Comparison of ENCODE assay signal across 1 cellular context in the genomic region with DNA sequence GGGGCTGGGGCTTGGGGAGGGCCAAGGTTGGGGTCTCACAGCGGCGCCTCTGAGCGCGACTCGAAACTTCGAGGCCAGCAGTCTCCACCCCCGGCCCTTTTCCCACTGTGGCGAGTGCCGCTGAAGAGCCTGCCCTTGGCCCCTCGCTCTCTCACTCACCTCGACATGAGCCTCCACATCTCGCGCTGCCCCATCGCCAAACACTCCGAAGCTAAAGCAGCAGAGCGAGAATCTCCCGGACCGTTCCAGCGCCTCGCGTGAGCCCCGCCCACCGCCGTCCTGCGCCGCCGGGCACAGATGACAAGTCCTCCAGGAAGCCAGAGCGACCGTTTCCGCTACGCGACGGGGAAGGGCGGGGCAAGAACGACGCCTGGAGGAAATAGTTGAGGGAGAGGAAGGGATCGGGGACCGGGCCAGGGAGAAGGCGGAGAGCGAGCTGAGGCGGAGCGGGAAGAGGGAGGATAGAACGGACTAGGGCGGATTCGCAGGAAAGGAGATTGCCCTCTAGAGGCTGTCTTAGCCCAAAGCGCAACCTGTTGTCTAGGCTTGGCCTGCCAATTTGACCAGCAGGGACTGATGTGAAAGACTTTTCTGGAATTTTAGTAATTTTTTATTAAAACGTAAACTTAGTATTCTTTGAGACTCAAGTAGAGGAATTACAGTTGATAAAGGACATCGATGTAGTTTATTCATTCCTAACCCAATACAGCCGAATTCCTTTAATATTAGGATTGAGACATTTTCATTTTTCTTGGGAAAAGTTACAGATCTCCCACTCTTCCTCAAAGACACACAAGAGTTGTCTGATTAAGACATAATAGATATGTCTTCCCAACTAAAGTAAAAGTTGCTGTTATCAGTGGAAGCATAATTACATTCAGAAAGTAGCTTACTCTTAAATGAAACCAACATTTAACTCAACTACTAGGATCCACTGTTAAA.
TF ChIP-seq lines count a peak whose summit lies in the region.

A gene with protein sequence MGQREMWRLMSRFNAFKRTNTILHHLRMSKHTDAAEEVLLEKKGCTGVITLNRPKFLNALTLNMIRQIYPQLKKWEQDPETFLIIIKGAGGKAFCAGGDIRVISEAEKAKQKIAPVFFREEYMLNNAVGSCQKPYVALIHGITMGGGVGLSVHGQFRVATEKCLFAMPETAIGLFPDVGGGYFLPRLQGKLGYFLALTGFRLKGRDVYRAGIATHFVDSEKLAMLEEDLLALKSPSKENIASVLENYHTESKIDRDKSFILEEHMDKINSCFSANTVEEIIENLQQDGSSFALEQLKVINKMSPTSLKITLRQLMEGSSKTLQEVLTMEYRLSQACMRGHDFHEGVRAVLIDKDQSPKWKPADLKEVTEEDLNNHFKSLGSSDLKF (minus strand): TSS at position 270 of the 942 bp plus-strand sequence. CDS start 76 bp downstream, at position 194.

TF ChIP-seq in K562, 482 proteins besides CTCF, POLR2A, EP300 and RAD21 (continued from another document):
- TF ChIP-seq FOXK1 (CRISPR knock-in tag; IDR thresholded peaks at IDR 0.05; ENCODE audit: borderline replicate concordance) (no peak), ZSCAN32 (CRISPR knock-in tag; IDR thresholded peaks at IDR 0.05) (no peak), NCOR1 (IDR thresholded peaks at IDR 0.05) (no peak), JUND (IDR thresholded peaks at IDR 0.05; ENCODE audit: borderline replicate concordance, low read depth, low read length) (peak; percentile 66; the same call in 1 of the 2 replicates), JUND (tag; IDR thresholded peaks at IDR 0.05; ENCODE audit: borderline replicate concordance, low read depth, low read length) (no peak; the same call in 2 of the 3 replicates), KLF6 (CRISPR knock-in tag; IDR thresholded peaks at IDR 0.05; ENCODE audit: borderline replicate concordance) (0 out of 2 replicates have a peak, but pooled peaks have one; percentile 16), ADNP (tag; IDR thresholded peaks at IDR 0.05) (no peak)
- TF ChIP-seq, protein P1, sequence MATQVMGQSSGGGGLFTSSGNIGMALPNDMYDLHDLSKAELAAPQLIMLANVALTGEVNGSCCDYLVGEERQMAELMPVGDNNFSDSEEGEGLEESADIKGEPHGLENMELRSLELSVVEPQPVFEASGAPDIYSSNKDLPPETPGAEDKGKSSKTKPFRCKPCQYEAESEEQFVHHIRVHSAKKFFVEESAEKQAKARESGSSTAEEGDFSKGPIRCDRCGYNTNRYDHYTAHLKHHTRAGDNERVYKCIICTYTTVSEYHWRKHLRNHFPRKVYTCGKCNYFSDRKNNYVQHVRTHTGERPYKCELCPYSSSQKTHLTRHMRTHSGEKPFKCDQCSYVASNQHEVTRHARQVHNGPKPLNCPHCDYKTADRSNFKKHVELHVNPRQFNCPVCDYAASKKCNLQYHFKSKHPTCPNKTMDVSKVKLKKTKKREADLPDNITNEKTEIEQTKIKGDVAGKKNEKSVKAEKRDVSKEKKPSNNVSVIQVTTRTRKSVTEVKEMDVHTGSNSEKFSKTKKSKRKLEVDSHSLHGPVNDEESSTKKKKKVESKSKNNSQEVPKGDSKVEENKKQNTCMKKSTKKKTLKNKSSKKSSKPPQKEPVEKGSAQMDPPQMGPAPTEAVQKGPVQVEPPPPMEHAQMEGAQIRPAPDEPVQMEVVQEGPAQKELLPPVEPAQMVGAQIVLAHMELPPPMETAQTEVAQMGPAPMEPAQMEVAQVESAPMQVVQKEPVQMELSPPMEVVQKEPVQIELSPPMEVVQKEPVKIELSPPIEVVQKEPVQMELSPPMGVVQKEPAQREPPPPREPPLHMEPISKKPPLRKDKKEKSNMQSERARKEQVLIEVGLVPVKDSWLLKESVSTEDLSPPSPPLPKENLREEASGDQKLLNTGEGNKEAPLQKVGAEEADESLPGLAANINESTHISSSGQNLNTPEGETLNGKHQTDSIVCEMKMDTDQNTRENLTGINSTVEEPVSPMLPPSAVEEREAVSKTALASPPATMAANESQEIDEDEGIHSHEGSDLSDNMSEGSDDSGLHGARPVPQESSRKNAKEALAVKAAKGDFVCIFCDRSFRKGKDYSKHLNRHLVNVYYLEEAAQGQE (CRISPR knock-in tag; IDR thresholded peaks at IDR 0.05; ENCODE audit: low read depth): no peak
- TF ChIP-seq, protein P2, sequence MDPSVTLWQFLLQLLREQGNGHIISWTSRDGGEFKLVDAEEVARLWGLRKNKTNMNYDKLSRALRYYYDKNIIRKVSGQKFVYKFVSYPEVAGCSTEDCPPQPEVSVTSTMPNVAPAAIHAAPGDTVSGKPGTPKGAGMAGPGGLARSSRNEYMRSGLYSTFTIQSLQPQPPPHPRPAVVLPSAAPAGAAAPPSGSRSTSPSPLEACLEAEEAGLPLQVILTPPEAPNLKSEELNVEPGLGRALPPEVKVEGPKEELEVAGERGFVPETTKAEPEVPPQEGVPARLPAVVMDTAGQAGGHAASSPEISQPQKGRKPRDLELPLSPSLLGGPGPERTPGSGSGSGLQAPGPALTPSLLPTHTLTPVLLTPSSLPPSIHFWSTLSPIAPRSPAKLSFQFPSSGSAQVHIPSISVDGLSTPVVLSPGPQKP (CRISPR knock-in tag; IDR thresholded peaks at IDR 0.05): no peak
- TF ChIP-seq, protein P3, sequence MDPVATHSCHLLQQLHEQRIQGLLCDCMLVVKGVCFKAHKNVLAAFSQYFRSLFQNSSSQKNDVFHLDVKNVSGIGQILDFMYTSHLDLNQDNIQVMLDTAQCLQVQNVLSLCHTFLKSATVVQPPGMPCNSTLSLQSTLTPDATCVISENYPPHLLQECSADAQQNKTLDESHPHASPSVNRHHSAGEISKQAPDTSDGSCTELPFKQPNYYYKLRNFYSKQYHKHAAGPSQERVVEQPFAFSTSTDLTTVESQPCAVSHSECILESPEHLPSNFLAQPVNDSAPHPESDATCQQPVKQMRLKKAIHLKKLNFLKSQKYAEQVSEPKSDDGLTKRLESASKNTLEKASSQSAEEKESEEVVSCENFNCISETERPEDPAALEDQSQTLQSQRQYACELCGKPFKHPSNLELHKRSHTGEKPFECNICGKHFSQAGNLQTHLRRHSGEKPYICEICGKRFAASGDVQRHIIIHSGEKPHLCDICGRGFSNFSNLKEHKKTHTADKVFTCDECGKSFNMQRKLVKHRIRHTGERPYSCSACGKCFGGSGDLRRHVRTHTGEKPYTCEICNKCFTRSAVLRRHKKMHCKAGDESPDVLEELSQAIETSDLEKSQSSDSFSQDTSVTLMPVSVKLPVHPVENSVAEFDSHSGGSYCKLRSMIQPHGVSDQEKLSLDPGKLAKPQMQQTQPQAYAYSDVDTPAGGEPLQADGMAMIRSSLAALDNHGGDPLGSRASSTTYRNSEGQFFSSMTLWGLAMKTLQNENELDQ (CRISPR knock-in tag; IDR thresholded peaks at IDR 0.05; ENCODE audit: borderline replicate concordance): no peak
- TF ChIP-seq, protein P4, sequence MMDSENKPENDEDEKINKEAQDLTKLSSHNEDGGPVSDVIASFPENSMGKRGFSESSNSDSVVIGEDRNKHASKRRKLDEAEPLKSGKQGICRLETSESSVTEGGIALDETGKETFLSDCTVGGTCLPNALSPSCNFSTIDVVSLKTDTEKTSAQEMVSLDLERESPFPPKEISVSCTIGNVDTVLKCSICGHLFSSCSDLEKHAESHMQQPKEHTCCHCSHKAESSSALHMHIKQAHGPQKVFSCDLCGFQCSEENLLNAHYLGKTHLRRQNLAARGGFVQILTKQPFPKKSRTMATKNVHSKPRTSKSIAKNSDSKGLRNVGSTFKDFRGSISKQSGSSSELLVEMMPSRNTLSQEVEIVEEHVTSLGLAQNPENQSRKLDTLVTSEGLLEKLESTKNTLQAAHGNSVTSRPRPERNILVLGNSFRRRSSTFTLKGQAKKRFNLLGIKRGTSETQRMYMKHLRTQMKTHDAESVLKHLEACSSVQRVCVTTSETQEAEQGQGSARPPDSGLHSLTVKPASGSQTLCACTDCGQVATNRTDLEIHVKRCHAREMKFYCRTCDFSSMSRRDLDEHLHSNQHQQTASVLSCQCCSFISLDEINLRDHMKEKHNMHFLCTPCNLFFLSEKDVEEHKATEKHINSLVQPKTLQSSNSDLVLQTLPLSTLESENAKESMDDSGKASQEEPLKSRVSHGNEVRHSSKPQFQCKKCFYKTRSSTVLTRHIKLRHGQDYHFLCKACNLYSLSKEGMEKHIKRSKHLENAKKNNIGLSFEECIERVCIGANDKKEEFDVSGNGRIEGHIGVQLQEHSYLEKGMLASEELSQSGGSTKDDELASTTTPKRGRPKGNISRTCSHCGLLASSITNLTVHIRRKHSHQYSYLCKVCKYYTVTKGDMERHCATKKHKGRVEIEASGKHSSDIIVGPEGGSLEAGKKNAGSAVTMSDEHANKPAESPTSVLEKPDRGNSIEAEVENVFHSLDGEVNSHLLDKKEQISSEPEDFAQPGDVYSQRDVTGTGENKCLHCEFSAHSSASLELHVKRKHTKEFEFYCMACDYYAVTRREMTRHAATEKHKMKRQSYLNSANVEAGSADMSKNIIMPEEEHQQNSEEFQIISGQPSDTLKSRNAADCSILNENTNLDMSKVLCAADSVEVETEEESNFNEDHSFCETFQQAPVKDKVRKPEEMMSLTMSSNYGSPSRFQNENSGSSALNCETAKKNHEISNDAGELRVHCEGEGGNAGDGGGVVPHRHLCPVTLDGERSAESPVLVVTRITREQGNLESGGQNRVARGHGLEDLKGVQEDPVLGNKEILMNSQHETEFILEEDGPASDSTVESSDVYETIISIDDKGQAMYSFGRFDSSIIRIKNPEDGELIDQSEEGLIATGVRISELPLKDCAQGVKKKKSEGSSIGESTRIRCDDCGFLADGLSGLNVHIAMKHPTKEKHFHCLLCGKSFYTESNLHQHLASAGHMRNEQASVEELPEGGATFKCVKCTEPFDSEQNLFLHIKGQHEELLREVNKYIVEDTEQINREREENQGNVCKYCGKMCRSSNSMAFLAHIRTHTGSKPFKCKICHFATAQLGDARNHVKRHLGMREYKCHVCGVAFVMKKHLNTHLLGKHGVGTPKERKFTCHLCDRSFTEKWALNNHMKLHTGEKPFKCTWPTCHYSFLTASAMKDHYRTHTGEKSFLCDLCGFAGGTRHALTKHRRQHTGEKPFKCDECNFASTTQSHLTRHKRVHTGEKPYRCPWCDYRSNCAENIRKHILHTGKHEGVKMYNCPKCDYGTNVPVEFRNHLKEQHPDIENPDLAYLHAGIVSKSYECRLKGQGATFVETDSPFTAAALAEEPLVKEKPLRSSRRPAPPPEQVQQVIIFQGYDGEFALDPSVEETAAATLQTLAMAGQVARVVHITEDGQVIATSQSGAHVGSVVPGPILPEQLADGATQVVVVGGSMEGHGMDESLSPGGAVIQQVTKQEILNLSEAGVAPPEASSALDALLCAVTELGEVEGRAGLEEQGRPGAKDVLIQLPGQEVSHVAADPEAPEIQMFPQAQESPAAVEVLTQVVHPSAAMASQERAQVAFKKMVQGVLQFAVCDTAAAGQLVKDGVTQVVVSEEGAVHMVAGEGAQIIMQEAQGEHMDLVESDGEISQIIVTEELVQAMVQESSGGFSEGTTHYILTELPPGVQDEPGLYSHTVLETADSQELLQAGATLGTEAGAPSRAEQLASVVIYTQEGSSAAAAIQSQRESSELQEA (IDR thresholded peaks at IDR 0.05; ENCODE audit: low read depth): no peak
